1 cellular context compared by ENCODE assay signal in genomic region chr1:226001852-226002666, GRCh38.
TF ChIP-seq lines count a peak whose summit lies in the region.

No MANE protein-coding gene starts in this region.

TF ChIP-seq in GM12878, 131 proteins besides CTCF, POLR2A, EP300 and RAD21 (continued from another document and continues in another):
- no peak for TF ChIP-seq POLR2AphosphoS2 (IDR thresholded peaks at IDR 0.05; ENCODE audit: low read depth, low read length)
- TF ChIP-seq ESRRA (IDR thresholded peaks at IDR 0.05; ENCODE audit: low read length) = no peak
- TF ChIP-seq SUPT20H (IDR thresholded peaks at IDR 0.05; ENCODE audit: borderline replicate concordance, control insufficient read depth, low read depth, low read length) = no peak
- no peak for TF ChIP-seq SMAD1 (IDR thresholded peaks at IDR 0.05; ENCODE audit: low read depth, partially characterized antibody)
- no peak for TF ChIP-seq GABPA (IDR thresholded peaks at IDR 0.05; ENCODE audit: low read depth)
- TF ChIP-seq NFXL1 (IDR thresholded peaks at IDR 0.05; ENCODE audit: borderline replicate concordance) = no peak
- TF ChIP-seq CBX3 (IDR thresholded peaks at IDR 0.05; ENCODE audit: borderline replicate concordance, low read depth) = no peak
- TF ChIP-seq ZBTB33 (IDR thresholded peaks at IDR 0.05) = no peak
- no peak for TF ChIP-seq BRCA1 (IDR thresholded peaks at IDR 0.05; ENCODE audit: low read depth, low read length)
- TF ChIP-seq ETV6 (conservative IDR thresholded peaks at IDR 0.05 in 1 of 2, IDR thresholded peaks at IDR 0.05 in 1 of 2; ENCODE audit: borderline replicate concordance in 1 of 2, low read depth in 1 of 2) = peak in 1 of 2 experiments; percentile 41; a peak in 1 of 4 replicates
- TF ChIP-seq PML (IDR thresholded peaks at IDR 0.05; ENCODE audit: low read length) = no peak
- TF ChIP-seq RAD51 (IDR thresholded peaks at IDR 0.05) = peak; percentile 80
- TF ChIP-seq ZBED1 (IDR thresholded peaks at IDR 0.05; ENCODE audit: borderline replicate concordance) = no peak
- no peak for TF ChIP-seq ZNF24 (IDR thresholded peaks at IDR 0.05)
- TF ChIP-seq ZBTB11 (CRISPR knock-in tag; IDR thresholded peaks at IDR 0.05) = no peak
- TF ChIP-seq ZNF384 (IDR thresholded peaks at IDR 0.05; ENCODE audit: borderline replicate concordance, low read depth, low read length) = peak; percentile 54
- peak in 1 of 2 experiments; percentile 73; a peak in 2 of 4 replicates for TF ChIP-seq SRF (IDR thresholded peaks at IDR 0.05; ENCODE audit: low read depth in 2 of 2, low read length in 2 of 2)
- peak; percentile 93 for TF ChIP-seq ZNF687 (IDR thresholded peaks at IDR 0.05)
- peak; percentile 70; the same call in 1 of the 2 replicates for TF ChIP-seq MTA2 (IDR thresholded peaks at IDR 0.05; ENCODE audit: low read depth)
- 0 out of 2 replicates have a peak, but pooled peaks have one; percentile 35 for TF ChIP-seq YY1 (IDR thresholded peaks at IDR 0.05; ENCODE audit: low read depth, low read length)
- no peak for TF ChIP-seq JUND (IDR thresholded peaks at IDR 0.05; ENCODE audit: low read depth, low read length)
- TF ChIP-seq CEBPZ (IDR thresholded peaks at IDR 0.05; ENCODE audit: low read depth, low read length) = no peak
- TF ChIP-seq KLF5 (IDR thresholded peaks at IDR 0.05; ENCODE audit: partially characterized antibody) = peak; percentile 41
- TF ChIP-seq ZBTB40 (IDR thresholded peaks at IDR 0.05; ENCODE audit: borderline replicate concordance) = no peak
- TF ChIP-seq GATAD2B (conservative IDR thresholded peaks at IDR 0.05; ENCODE audit: low read depth) = peak; percentile 63; the same call in 1 of the 2 replicates
- 0 out of 2 replicates have a peak, but pooled peaks have one; percentile 27 for TF ChIP-seq TBL1XR1 (IDR thresholded peaks at IDR 0.05; ENCODE audit: low read depth, low read length)
- TF ChIP-seq MYB (IDR thresholded peaks at IDR 0.05; ENCODE audit: borderline replicate concordance, low read depth, low read length) = no peak
- no peak for TF ChIP-seq WRNIP1 (IDR thresholded peaks at IDR 0.05; ENCODE audit: borderline replicate concordance, low read depth, low read length)
- peak; percentile 48 for TF ChIP-seq SP1 (IDR thresholded peaks at IDR 0.05; ENCODE audit: low read depth, low read length)
- no peak for TF ChIP-seq NRF1 (conservative IDR thresholded peaks at IDR 0.05; ENCODE audit: low read depth, low read length)
- TF ChIP-seq SREBF2 (IDR thresholded peaks at IDR 0.05; ENCODE audit: low read length) = no peak
- TF ChIP-seq CHD4 (IDR thresholded peaks at IDR 0.05) = no peak
- TF ChIP-seq NFYA (IDR thresholded peaks at IDR 0.05; ENCODE audit: borderline replicate concordance, low read depth, low read length) = no peak
- TF ChIP-seq MTA3 (IDR thresholded peaks at IDR 0.05; ENCODE audit: borderline replicate concordance, low read length) = no peak
- 0 out of 2 replicates have a peak, but pooled peaks have one; percentile 26 for TF ChIP-seq NR2F1 (conservative IDR thresholded peaks at IDR 0.05)
- TF ChIP-seq PKNOX1 (IDR thresholded peaks at IDR 0.05) = peak; percentile 16; the same call in 1 of the 2 replicates
- no peak for TF ChIP-seq PAX8 (IDR thresholded peaks at IDR 0.05)
- TF ChIP-seq IKZF2 (IDR thresholded peaks at IDR 0.05) = peak; percentile 96 to 98
- TF ChIP-seq ELK1 (IDR thresholded peaks at IDR 0.05; ENCODE audit: low read depth, low read length) = no peak
- TF ChIP-seq ATF3 (IDR thresholded peaks at IDR 0.05; ENCODE audit: borderline replicate concordance, extremely low read depth, low read depth, low read length) = no peak
- no peak for TF ChIP-seq SUZ12 (IDR thresholded peaks at IDR 0.05; ENCODE audit: unreplicated experiment)
- no peak for TF ChIP-seq ZNF622 (IDR thresholded peaks at IDR 0.05)
